In the genomic region with DNA sequence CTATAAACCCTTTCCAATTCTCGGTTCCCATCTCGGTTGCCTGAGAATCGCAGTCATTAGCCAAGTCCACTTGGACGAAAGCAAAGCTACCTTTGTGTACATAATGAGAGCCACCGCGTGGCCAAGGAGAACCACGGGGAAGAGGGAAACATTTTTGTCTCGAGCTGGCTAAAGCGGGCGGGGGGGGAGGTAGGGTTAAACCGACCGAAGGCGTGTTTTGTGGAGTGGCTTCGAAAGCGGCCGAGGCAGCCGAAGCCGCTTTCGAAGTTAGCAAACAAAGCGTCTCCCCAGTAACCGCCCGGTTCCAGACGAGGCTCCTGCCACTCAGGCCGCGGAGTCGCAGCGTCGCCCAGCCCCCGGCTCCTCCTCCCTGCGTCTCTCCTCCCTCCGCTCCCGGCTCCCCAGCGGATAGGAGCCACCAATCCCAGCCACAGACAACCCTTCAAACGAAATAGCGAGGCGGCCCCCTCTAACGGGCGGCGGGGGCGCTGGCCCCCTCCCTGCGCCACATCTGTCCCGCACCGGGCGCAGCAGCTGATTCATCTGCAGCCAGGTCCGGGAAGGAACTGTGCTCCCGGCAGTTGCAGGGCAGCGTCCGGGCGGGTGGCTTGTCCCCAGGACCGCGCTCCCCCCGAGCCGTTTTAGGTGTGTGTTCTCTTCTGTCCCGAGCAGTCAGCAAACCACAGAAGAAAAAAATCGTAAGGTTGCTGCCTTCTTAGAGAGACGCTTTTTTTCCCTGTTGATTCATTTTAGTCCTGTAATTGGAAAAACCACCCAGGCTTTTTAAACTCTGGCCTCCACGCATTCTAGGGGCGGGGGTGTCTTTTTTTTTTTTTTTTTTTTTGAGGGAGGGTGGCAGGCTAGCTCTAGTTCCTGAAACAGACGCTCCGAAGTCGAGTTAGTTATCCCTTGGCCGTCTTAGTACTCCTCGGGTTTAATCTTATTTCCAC, we compare ENCODE assay signal across 1 cellular context.
A peak's percentile ranks its signal among the peaks of the same experiment; 100 is the strongest.
TF ChIP-seq lines count a peak whose summit lies in the region.

No MANE protein-coding gene starts in this region.

TF ChIP-seq in GM12878, 131 proteins besides CTCF, POLR2A, EP300 and RAD21 (continued from another document and continues in another):
- TF ChIP-seq, protein P1, sequence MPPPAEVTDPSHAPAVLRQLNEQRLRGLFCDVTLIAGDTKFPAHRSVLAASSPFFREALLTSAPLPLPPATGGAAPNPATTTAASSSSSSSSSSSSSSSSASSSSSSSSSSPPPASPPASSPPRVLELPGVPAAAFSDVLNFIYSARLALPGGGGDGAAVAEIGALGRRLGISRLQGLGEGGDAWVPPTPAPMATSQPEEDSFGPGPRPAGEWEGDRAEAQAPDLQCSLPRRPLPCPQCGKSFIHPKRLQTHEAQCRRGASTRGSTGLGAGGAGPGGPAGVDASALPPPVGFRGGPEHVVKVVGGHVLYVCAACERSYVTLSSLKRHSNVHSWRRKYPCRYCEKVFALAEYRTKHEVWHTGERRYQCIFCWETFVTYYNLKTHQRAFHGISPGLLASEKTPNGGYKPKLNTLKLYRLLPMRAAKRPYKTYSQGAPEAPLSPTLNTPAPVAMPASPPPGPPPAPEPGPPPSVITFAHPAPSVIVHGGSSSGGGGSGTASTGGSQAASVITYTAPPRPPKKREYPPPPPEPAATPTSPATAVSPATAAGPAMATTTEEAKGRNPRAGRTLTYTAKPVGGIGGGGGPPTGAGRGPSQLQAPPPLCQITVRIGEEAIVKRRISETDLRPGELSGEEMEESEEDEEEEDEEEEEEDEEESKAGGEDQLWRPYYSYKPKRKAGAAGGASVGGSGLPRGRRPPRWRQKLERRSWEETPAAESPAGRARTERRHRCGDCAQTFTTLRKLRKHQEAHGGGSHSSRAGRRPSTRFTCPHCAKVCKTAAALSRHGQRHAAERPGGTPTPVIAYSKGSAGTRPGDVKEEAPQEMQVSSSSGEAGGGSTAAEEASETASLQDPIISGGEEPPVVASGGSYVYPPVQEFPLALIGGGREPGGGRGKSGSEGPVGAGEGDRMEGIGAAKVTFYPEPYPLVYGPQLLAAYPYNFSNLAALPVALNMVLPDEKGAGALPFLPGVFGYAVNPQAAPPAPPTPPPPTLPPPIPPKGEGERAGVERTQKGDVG (CRISPR knock-in tag; IDR thresholded peaks at IDR 0.05) = no peak
- TF ChIP-seq SPI1 (IDR thresholded peaks at IDR 0.05; ENCODE audit: borderline replicate concordance, insufficient read depth, low read depth, low read length) (peak; percentile 19; the same call in 1 of the 2 replicates), TARDBP (IDR thresholded peaks at IDR 0.05; ENCODE audit: borderline replicate concordance) (no peak), STAT3 (IDR thresholded peaks at IDR 0.05; ENCODE audit: low read depth, low read length) (no peak), HDAC2 (IDR thresholded peaks at IDR 0.05) (no peak), RFX5 (IDR thresholded peaks at IDR 0.05; ENCODE audit: low read depth, low read length) (no peak), SMAD5 (IDR thresholded peaks at IDR 0.05; ENCODE audit: low read depth) (0 out of 2 replicates have a peak, but pooled peaks have one; percentile 40), SMC3 (IDR thresholded peaks at IDR 0.05; ENCODE audit: borderline replicate concordance, low read length) (no peak), IRF4 (IDR thresholded peaks at IDR 0.05; ENCODE audit: low read depth, low read length) (no peak), ZNF217 (IDR thresholded peaks at IDR 0.05) (no peak), EED (IDR thresholded peaks at IDR 0.05; ENCODE audit: low read depth) (peak; percentile 64), TCF12 (IDR thresholded peaks at IDR 0.05; ENCODE audit: low read depth, low read length) (no peak), ETV6 (conservative IDR thresholded peaks at IDR 0.05 in 1 of 2, IDR thresholded peaks at IDR 0.05 in 1 of 2; ENCODE audit: borderline replicate concordance in 1 of 2, low read depth in 1 of 2) (no peak), RELA (IDR thresholded peaks at IDR 0.05; ENCODE audit: borderline replicate concordance, partially characterized antibody) (no peak), CBX5 (IDR thresholded peaks at IDR 0.05; ENCODE audit: low read depth) (0 out of 2 replicates have a peak, but pooled peaks have one; percentile 10), IKZF2 (IDR thresholded peaks at IDR 0.05) (peak; percentile 89 to 90), CHD2 (IDR thresholded peaks at IDR 0.05; ENCODE audit: borderline replicate concordance, low read depth, low read length) (0 out of 2 replicates have a peak, but pooled peaks have one; percentile 33), DPF2 (IDR thresholded peaks at IDR 0.05) (peak; percentile 55; the same call in 1 of the 2 replicates), SUZ12 (IDR thresholded peaks at IDR 0.05; ENCODE audit: unreplicated experiment) (no peak), ASH2L (IDR thresholded peaks at IDR 0.05; ENCODE audit: borderline replicate concordance, low read depth) (peak; percentile 53; the same call in 1 of the 2 replicates), ZSCAN29 (IDR thresholded peaks at IDR 0.05) (0 out of 2 replicates have a peak, but pooled peaks have one; percentile 47), JUNB (IDR thresholded peaks at IDR 0.05) (0 out of 2 replicates have a peak, but pooled peaks have one; percentile 5), MTA2 (IDR thresholded peaks at IDR 0.05; ENCODE audit: low read depth) (0 out of 2 replicates have a peak, but pooled peaks have one; percentile 35)
- TF ChIP-seq, protein P2, sequence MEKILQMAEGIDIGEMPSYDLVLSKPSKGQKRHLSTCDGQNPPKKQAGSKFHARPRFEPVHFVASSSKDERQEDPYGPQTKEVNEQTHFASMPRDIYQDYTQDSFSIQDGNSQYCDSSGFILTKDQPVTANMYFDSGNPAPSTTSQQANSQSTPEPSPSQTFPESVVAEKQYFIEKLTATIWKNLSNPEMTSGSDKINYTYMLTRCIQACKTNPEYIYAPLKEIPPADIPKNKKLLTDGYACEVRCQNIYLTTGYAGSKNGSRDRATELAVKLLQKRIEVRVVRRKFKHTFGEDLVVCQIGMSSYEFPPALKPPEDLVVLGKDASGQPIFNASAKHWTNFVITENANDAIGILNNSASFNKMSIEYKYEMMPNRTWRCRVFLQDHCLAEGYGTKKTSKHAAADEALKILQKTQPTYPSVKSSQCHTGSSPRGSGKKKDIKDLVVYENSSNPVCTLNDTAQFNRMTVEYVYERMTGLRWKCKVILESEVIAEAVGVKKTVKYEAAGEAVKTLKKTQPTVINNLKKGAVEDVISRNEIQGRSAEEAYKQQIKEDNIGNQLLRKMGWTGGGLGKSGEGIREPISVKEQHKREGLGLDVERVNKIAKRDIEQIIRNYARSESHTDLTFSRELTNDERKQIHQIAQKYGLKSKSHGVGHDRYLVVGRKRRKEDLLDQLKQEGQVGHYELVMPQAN (conservative IDR thresholded peaks at IDR 0.05) = peak; percentile 13; the same call in 1 of the 2 replicates
- TF ChIP-seq, protein P3, sequence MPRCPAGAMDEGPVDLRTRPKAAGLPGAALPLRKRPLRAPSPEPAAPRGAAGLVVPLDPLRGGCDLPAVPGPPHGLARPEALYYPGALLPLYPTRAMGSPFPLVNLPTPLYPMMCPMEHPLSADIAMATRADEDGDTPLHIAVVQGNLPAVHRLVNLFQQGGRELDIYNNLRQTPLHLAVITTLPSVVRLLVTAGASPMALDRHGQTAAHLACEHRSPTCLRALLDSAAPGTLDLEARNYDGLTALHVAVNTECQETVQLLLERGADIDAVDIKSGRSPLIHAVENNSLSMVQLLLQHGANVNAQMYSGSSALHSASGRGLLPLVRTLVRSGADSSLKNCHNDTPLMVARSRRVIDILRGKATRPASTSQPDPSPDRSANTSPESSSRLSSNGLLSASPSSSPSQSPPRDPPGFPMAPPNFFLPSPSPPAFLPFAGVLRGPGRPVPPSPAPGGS (IDR thresholded peaks at IDR 0.05; ENCODE audit: borderline replicate concordance, insufficient read depth, low read depth, low read length, poor library complexity, severe bottlenecking) = no peak
- TF ChIP-seq, protein P4, sequence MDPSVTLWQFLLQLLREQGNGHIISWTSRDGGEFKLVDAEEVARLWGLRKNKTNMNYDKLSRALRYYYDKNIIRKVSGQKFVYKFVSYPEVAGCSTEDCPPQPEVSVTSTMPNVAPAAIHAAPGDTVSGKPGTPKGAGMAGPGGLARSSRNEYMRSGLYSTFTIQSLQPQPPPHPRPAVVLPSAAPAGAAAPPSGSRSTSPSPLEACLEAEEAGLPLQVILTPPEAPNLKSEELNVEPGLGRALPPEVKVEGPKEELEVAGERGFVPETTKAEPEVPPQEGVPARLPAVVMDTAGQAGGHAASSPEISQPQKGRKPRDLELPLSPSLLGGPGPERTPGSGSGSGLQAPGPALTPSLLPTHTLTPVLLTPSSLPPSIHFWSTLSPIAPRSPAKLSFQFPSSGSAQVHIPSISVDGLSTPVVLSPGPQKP (IDR thresholded peaks at IDR 0.05; ENCODE audit: low read depth, low read length) = no peak
- TF ChIP-seq, protein P5, sequence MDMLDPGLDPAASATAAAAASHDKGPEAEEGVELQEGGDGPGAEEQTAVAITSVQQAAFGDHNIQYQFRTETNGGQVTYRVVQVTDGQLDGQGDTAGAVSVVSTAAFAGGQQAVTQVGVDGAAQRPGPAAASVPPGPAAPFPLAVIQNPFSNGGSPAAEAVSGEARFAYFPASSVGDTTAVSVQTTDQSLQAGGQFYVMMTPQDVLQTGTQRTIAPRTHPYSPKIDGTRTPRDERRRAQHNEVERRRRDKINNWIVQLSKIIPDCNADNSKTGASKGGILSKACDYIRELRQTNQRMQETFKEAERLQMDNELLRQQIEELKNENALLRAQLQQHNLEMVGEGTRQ (IDR thresholded peaks at IDR 0.05; ENCODE audit: borderline replicate concordance, low read depth, low read length) = no peak
- TF ChIP-seq, protein P6, sequence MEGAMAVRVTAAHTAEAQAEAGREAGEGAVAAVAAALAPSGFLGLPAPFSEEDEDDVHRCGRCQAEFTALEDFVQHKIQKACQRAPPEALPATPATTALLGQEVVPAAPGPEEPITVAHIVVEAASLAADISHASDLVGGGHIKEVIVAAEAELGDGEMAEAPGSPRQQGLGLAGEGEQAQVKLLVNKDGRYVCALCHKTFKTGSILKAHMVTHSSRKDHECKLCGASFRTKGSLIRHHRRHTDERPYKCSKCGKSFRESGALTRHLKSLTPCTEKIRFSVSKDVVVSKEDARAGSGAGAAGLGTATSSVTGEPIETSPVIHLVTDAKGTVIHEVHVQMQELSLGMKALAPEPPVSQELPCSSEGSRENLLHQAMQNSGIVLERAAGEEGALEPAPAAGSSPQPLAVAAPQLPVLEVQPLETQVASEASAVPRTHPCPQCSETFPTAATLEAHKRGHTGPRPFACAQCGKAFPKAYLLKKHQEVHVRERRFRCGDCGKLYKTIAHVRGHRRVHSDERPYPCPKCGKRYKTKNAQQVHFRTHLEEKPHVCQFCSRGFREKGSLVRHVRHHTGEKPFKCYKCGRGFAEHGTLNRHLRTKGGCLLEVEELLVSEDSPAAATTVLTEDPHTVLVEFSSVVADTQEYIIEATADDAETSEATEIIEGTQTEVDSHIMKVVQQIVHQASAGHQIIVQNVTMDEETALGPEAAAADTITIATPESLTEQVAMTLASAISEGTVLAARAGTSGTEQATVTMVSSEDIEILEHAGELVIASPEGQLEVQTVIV (IDR thresholded peaks at IDR 0.05; ENCODE audit: borderline replicate concordance, partially characterized antibody) = no peak
- TF ChIP-seq, protein P7, sequence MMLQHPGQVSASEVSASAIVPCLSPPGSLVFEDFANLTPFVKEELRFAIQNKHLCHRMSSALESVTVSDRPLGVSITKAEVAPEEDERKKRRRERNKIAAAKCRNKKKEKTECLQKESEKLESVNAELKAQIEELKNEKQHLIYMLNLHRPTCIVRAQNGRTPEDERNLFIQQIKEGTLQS (IDR thresholded peaks at IDR 0.05; ENCODE audit: borderline replicate concordance, extremely low read depth, low read depth, low read length) = no peak
- TF ChIP-seq, protein P8, sequence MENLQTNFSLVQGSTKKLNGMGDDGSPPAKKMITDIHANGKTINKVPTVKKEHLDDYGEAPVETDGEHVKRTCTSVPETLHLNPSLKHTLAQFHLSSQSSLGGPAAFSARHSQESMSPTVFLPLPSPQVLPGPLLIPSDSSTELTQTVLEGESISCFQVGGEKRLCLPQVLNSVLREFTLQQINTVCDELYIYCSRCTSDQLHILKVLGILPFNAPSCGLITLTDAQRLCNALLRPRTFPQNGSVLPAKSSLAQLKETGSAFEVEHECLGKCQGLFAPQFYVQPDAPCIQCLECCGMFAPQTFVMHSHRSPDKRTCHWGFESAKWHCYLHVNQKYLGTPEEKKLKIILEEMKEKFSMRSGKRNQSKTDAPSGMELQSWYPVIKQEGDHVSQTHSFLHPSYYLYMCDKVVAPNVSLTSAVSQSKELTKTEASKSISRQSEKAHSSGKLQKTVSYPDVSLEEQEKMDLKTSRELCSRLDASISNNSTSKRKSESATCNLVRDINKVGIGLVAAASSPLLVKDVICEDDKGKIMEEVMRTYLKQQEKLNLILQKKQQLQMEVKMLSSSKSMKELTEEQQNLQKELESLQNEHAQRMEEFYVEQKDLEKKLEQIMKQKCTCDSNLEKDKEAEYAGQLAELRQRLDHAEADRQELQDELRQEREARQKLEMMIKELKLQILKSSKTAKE (IDR thresholded peaks at IDR 0.05; ENCODE audit: low read depth, poor library complexity, severe bottlenecking) = no peak
- TF ChIP-seq, protein P9, sequence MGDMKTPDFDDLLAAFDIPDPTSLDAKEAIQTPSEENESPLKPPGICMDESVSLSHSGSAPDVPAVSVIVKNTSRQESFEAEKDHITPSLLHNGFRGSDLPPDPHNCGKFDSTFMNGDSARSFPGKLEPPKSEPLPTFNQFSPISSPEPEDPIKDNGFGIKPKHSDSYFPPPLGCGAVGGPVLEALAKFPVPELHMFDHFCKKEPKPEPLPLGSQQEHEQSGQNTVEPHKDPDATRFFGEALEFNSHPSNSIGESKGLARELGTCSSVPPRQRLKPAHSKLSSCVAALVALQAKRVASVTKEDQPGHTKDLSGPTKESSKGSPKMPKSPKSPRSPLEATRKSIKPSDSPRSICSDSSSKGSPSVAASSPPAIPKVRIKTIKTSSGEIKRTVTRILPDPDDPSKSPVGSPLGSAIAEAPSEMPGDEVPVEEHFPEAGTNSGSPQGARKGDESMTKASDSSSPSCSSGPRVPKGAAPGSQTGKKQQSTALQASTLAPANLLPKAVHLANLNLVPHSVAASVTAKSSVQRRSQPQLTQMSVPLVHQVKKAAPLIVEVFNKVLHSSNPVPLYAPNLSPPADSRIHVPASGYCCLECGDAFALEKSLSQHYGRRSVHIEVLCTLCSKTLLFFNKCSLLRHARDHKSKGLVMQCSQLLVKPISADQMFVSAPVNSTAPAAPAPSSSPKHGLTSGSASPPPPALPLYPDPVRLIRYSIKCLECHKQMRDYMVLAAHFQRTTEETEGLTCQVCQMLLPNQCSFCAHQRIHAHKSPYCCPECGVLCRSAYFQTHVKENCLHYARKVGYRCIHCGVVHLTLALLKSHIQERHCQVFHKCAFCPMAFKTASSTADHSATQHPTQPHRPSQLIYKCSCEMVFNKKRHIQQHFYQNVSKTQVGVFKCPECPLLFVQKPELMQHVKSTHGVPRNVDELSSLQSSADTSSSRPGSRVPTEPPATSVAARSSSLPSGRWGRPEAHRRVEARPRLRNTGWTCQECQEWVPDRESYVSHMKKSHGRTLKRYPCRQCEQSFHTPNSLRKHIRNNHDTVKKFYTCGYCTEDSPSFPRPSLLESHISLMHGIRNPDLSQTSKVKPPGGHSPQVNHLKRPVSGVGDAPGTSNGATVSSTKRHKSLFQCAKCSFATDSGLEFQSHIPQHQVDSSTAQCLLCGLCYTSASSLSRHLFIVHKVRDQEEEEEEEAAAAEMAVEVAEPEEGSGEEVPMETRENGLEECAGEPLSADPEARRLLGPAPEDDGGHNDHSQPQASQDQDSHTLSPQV (IDR thresholded peaks at IDR 0.05) = no peak
- TF ChIP-seq, protein P10, sequence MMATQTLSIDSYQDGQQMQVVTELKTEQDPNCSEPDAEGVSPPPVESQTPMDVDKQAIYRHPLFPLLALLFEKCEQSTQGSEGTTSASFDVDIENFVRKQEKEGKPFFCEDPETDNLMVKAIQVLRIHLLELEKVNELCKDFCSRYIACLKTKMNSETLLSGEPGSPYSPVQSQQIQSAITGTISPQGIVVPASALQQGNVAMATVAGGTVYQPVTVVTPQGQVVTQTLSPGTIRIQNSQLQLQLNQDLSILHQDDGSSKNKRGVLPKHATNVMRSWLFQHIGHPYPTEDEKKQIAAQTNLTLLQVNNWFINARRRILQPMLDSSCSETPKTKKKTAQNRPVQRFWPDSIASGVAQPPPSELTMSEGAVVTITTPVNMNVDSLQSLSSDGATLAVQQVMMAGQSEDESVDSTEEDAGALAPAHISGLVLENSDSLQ (IDR thresholded peaks at IDR 0.05) = peak; percentile 97
